In genomic region chr11:131849485-131849884, GRCh38 we compare ENCODE assay signal across 28 cellular contexts.
"Had no signal": no experiment of that assay in that cellular context is flagged by ENCODE, and none has a peak within 500 bp of the region (broad histone marks: within the 10 kb centered on the region; RNA-seq: fewer than 3 reads in every experiment).

No MANE protein-coding gene starts in this region.

- H3K4me3 ChIP-seq: ascending aorta, cardiac muscle cell had no signal

- H3K9me3 ChIP-seq: ascending aorta had no signal

- DNase-seq: activated B cell treated with CpG ODN at 0.5 μM for 24 hours; activated CD4-positive, alpha-beta memory T cell treated with anti-CD3 and anti-CD28 coated beads for 36 hours; activated CD4-positive, alpha-beta T cell treated with anti-CD3 and anti-CD28 coated beads for 4 hours; activated CD4-positive, alpha-beta T cell treated with anti-CD3 and anti-CD28 coated beads, Interleukin-2, amount 10 ng/mL, durations not matched to agents 24 days and 14 days; activated CD4-positive, alpha-beta T cell treated with anti-CD3 and anti-CD28 coated beads, Interleukin-2, amount 50 U/mL, for 1 hour; activated CD4-positive, alpha-beta T cell treated with anti-CD3 and anti-CD28 coated beads, Interleukin-2, amount 50 U/mL, for 4 hours; activated CD4-positive, CD25-positive, alpha-beta regulatory T cell treated with anti-CD3 and anti-CD28 coated beads, Interleukin-2, amount 50 U/mL, for 72 hours; activated CD8-positive, alpha-beta memory T cell treated with anti-CD3 and anti-CD28 coated beads, Interleukin-2, amount 50 U/mL, for 4 hours; activated CD8-positive, alpha-beta T cell treated with anti-CD3 and anti-CD28 coated beads for 36 hours; activated gamma-delta T cell; activated naive CD4-positive, alpha-beta T cell treated with anti-CD3 and anti-CD28 coated beads, Interleukin-2, amount 10 ng/mL, durations not matched to agents 7 days and 5 days; activated naive CD4-positive, alpha-beta T cell treated with Interleukin-2 at 50 U/mL for 16 hours; activated naive CD8-positive, alpha-beta T cell treated with anti-CD3 and anti-CD28 coated beads, Interleukin-2, amount 10 ng/mL, durations not matched to agents 7 days and 5 days; activated naive CD8-positive, alpha-beta T cell treated with anti-CD3 and anti-CD28 coated beads, Interleukin-2, amount 50 U/mL, for 24 hours; activated T-cell treated with anti-CD3 and anti-CD28 coated beads for 4 hours; activated T-cell treated with anti-CD3 and anti-CD28 coated beads, Interleukin-2, amount 50 U/mL, for 1 hour; activated T-cell treated with anti-CD3 and anti-CD28 coated beads, Interleukin-2, amount 50 U/mL, for 4 hours; activated T-cell treated with anti-CD3 and anti-CD28 coated beads, Interleukin-2, amount 50 U/mL, for 72 hours; amygdala; anterior cingulate cortex; caudate nucleus; cerebellar nuclear complex; T-helper 2 cell; T-helper 9 cell had no signal

- H3K27me3 ChIP-seq: ascending aorta had no signal

- H3K27ac ChIP-seq: ascending aorta, cardiac muscle cell, VCaP had no signal

- H3K36me3 ChIP-seq: ascending aorta, cardiac muscle cell had no signal

- H3K4me1 ChIP-seq: ascending aorta had no signal

- ATAC-seq: activated CD8-positive, alpha-beta T cell treated with anti-CD3 and anti-CD28 coated beads for 36 hours; activated naive CD8-positive, alpha-beta T cell treated with anti-CD3 and anti-CD28 coated beads, Interleukin-2, amount 50 U/mL, for 24 hours; activated T-cell treated with anti-CD3 and anti-CD28 coated beads, Interleukin-2, amount 50 U/mL, for 4 hours; activated T-cell treated with anti-CD3 and anti-CD28 coated beads, Interleukin-2, amount 50 U/mL, for 72 hours; activated T-helper 17 cell treated with anti-CD3 and anti-CD28 coated beads, Interleukin-2, amount 50 U/mL, for 72 hours had no signal
